In the genomic region with DNA sequence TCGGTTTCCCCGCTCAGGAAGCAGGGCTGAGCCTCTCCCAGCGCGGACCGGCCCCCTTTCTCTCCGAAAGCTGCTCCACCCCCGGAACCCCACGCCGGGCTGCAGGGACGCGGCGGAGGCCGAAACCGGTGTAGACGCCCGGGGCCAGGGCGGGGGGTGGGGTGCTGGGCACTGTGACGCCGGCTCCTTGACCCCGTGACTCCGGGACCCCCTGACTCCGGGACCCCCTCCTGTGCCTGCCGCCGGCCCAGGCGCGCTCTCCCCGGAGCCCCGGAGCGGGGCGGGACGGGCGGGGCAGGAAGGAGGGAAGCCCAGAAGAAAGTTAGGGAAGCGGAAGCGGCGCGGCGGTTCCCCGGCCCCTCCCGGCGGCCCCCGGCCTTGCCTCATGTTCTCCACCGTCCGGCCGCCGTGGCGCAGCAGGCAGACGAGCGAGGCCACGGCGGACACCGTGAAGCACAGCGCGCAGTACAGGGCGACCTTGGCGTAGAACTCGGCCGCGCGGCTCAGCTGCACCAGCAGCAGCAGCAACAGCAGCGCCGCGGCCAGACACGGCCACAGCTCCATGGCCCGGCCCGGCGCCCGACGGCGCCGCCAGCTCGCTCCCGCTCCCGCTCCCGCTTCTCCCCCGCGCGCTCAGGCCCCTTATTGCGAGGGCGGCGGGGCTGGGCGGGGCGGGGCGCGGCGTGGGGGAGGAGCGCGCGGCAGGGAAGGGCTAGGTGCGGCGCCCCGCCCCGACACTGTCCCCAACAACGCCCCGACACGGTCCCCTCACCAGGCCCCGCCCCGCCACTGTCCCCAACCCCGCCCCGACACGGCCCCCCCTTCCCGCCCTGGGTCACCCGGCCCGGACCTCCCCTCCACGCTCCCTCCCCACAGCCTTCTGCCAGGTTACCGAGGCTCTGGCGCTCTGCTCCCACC, we compare ENCODE assay signal across 1 cellular context.
TF ChIP-seq lines count a peak whose summit lies in the region.

A gene (minus strand): TSS at position 664 of the 918 bp plus-strand sequence. CDS start 100 bp downstream, at position 564.

TF ChIP-seq in K562, 482 proteins besides CTCF, POLR2A, EP300 and RAD21 (continued from another document and continues in another):
- TF ChIP-seq HDAC1 (IDR thresholded peaks at IDR 0.05) = peak in 1 of 2 experiments; percentile 70; a peak in 2 of 4 replicates
- TF ChIP-seq NFE2L1 (tag; IDR thresholded peaks at IDR 0.05; ENCODE audit: borderline replicate concordance, low read depth) = no peak
- TF ChIP-seq SMARCB1 (IDR thresholded peaks at IDR 0.05; ENCODE audit: insufficient read length, low read depth) = no peak
- 0 out of 2 replicates have a peak, but pooled peaks have one; percentile 31 for TF ChIP-seq ZNF830 (CRISPR knock-in tag; IDR thresholded peaks at IDR 0.05)
- TF ChIP-seq, protein P1, sequence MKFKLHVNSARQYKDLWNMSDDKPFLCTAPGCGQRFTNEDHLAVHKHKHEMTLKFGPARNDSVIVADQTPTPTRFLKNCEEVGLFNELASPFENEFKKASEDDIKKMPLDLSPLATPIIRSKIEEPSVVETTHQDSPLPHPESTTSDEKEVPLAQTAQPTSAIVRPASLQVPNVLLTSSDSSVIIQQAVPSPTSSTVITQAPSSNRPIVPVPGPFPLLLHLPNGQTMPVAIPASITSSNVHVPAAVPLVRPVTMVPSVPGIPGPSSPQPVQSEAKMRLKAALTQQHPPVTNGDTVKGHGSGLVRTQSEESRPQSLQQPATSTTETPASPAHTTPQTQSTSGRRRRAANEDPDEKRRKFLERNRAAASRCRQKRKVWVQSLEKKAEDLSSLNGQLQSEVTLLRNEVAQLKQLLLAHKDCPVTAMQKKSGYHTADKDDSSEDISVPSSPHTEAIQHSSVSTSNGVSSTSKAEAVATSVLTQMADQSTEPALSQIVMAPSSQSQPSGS (CRISPR knock-in tag; IDR thresholded peaks at IDR 0.05) = no peak
- TF ChIP-seq, protein P2, sequence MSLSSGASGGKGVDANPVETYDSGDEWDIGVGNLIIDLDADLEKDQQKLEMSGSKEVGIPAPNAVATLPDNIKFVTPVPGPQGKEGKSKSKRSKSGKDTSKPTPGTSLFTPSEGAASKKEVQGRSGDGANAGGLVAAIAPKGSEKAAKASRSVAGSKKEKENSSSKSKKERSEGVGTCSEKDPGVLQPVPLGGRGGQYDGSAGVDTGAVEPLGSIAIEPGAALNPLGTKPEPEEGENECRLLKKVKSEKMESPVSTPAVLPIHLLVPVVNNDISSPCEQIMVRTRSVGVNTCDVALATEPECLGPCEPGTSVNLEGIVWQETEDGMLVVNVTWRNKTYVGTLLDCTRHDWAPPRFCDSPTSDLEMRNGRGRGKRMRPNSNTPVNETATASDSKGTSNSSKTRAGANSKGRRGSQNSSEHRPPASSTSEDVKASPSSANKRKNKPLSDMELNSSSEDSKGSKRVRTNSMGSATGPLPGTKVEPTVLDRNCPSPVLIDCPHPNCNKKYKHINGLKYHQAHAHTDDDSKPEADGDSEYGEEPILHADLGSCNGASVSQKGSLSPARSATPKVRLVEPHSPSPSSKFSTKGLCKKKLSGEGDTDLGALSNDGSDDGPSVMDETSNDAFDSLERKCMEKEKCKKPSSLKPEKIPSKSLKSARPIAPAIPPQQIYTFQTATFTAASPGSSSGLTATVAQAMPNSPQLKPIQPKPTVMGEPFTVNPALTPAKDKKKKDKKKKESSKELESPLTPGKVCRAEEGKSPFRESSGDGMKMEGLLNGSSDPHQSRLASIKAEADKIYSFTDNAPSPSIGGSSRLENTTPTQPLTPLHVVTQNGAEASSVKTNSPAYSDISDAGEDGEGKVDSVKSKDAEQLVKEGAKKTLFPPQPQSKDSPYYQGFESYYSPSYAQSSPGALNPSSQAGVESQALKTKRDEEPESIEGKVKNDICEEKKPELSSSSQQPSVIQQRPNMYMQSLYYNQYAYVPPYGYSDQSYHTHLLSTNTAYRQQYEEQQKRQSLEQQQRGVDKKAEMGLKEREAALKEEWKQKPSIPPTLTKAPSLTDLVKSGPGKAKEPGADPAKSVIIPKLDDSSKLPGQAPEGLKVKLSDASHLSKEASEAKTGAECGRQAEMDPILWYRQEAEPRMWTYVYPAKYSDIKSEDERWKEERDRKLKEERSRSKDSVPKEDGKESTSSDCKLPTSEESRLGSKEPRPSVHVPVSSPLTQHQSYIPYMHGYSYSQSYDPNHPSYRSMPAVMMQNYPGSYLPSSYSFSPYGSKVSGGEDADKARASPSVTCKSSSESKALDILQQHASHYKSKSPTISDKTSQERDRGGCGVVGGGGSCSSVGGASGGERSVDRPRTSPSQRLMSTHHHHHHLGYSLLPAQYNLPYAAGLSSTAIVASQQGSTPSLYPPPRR (CRISPR knock-in tag; IDR thresholded peaks at IDR 0.05; ENCODE audit: borderline replicate concordance) = peak; percentile 55; the same call in 1 of the 2 replicates
- TF ChIP-seq DMBX1 (CRISPR knock-in tag; IDR thresholded peaks at IDR 0.05; ENCODE audit: borderline replicate concordance) = no peak
- TF ChIP-seq, protein P3, sequence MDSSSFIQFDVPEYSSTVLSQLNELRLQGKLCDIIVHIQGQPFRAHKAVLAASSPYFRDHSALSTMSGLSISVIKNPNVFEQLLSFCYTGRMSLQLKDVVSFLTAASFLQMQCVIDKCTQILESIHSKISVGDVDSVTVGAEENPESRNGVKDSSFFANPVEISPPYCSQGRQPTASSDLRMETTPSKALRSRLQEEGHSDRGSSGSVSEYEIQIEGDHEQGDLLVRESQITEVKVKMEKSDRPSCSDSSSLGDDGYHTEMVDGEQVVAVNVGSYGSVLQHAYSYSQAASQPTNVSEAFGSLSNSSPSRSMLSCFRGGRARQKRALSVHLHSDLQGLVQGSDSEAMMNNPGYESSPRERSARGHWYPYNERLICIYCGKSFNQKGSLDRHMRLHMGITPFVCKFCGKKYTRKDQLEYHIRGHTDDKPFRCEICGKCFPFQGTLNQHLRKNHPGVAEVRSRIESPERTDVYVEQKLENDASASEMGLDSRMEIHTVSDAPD (CRISPR knock-in tag; IDR thresholded peaks at IDR 0.05) = no peak
- TF ChIP-seq POLR3G (IDR thresholded peaks at IDR 0.05; ENCODE audit: extremely low read depth, insufficient read length, insufficient replicate concordance) = no peak
- TF ChIP-seq, protein P4, sequence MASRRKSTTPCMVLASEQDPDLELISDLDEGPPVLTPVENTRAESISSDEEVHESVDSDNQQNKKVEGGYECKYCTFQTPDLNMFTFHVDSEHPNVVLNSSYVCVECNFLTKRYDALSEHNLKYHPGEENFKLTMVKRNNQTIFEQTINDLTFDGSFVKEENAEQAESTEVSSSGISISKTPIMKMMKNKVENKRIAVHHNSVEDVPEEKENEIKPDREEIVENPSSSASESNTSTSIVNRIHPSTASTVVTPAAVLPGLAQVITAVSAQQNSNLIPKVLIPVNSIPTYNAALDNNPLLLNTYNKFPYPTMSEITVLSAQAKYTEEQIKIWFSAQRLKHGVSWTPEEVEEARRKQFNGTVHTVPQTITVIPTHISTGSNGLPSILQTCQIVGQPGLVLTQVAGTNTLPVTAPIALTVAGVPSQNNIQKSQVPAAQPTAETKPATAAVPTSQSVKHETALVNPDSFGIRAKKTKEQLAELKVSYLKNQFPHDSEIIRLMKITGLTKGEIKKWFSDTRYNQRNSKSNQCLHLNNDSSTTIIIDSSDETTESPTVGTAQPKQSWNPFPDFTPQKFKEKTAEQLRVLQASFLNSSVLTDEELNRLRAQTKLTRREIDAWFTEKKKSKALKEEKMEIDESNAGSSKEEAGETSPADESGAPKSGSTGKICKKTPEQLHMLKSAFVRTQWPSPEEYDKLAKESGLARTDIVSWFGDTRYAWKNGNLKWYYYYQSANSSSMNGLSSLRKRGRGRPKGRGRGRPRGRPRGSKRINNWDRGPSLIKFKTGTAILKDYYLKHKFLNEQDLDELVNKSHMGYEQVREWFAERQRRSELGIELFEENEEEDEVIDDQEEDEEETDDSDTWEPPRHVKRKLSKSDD (conservative IDR thresholded peaks at IDR 0.05; ENCODE audit: low read length) = no peak
- TF ChIP-seq YBX1 (IDR thresholded peaks at IDR 0.05) = no peak
- no peak for TF ChIP-seq KLF10 (CRISPR knock-in tag; IDR thresholded peaks at IDR 0.05)
- no peak; the same call in 1 of the 2 replicates for TF ChIP-seq ZNF766 (CRISPR knock-in tag; conservative IDR thresholded peaks at IDR 0.05)
- no peak for TF ChIP-seq RBM15 (IDR thresholded peaks at IDR 0.05; ENCODE audit: insufficient read depth, low read length)
- TF ChIP-seq, protein P5, sequence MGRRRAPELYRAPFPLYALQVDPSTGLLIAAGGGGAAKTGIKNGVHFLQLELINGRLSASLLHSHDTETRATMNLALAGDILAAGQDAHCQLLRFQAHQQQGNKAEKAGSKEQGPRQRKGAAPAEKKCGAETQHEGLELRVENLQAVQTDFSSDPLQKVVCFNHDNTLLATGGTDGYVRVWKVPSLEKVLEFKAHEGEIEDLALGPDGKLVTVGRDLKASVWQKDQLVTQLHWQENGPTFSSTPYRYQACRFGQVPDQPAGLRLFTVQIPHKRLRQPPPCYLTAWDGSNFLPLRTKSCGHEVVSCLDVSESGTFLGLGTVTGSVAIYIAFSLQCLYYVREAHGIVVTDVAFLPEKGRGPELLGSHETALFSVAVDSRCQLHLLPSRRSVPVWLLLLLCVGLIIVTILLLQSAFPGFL (CRISPR knock-in tag; IDR thresholded peaks at IDR 0.05) = no peak
- 0 out of 2 replicates have a peak, but pooled peaks have one; percentile 62 for TF ChIP-seq KLF13 (tag; IDR thresholded peaks at IDR 0.05; ENCODE audit: borderline replicate concordance, low read depth)
- TF ChIP-seq, protein P6, sequence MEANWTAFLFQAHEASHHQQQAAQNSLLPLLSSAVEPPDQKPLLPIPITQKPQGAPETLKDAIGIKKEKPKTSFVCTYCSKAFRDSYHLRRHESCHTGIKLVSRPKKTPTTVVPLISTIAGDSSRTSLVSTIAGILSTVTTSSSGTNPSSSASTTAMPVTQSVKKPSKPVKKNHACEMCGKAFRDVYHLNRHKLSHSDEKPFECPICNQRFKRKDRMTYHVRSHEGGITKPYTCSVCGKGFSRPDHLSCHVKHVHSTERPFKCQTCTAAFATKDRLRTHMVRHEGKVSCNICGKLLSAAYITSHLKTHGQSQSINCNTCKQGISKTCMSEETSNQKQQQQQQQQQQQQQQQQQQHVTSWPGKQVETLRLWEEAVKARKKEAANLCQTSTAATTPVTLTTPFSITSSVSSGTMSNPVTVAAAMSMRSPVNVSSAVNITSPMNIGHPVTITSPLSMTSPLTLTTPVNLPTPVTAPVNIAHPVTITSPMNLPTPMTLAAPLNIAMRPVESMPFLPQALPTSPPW (CRISPR knock-in tag; IDR thresholded peaks at IDR 0.05) = peak; percentile 94
- TF ChIP-seq ZNF253 (CRISPR knock-in tag; conservative IDR thresholded peaks at IDR 0.05) = no peak
- no peak for TF ChIP-seq XRCC4 (IDR thresholded peaks at IDR 0.05; ENCODE audit: extremely low read depth, insufficient read depth, insufficient read length)
- no peak for TF ChIP-seq ZNF75A (CRISPR knock-in tag; IDR thresholded peaks at IDR 0.05)
- no peak for TF ChIP-seq PTRF (tag; IDR thresholded peaks at IDR 0.05)
- TF ChIP-seq, protein P7, sequence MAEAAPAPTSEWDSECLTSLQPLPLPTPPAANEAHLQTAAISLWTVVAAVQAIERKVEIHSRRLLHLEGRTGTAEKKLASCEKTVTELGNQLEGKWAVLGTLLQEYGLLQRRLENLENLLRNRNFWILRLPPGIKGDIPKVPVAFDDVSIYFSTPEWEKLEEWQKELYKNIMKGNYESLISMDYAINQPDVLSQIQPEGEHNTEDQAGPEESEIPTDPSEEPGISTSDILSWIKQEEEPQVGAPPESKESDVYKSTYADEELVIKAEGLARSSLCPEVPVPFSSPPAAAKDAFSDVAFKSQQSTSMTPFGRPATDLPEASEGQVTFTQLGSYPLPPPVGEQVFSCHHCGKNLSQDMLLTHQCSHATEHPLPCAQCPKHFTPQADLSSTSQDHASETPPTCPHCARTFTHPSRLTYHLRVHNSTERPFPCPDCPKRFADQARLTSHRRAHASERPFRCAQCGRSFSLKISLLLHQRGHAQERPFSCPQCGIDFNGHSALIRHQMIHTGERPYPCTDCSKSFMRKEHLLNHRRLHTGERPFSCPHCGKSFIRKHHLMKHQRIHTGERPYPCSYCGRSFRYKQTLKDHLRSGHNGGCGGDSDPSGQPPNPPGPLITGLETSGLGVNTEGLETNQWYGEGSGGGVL (CRISPR knock-in tag; IDR thresholded peaks at IDR 0.05) = no peak
- TF ChIP-seq SMAD2 (IDR thresholded peaks at IDR 0.05; ENCODE audit: low read depth, low read length) = no peak
- TF ChIP-seq ZNF239 (CRISPR knock-in tag; IDR thresholded peaks at IDR 0.05) = no peak
- TF ChIP-seq NR3C1 (CRISPR knock-in tag; IDR thresholded peaks at IDR 0.05) = no peak
- no peak for TF ChIP-seq CEBPG (CRISPR knock-in tag; IDR thresholded peaks at IDR 0.05)
- TF ChIP-seq CEBPG (tag; conservative IDR thresholded peaks at IDR 0.05 in 1 of 2, IDR thresholded peaks at IDR 0.05 in 1 of 2) = 0 out of 4 replicates have a peak, but pooled peaks of 1 of the 2 experiments have one; percentile 21
- TF ChIP-seq SRSF9 (IDR thresholded peaks at IDR 0.05; ENCODE audit: borderline replicate concordance, low read depth, low read length) = no peak
- no peak for TF ChIP-seq CBFB (CRISPR knock-in tag; IDR thresholded peaks at IDR 0.05)
- TF ChIP-seq TAF7 (tag; IDR thresholded peaks at IDR 0.05) = no peak
- no peak for TF ChIP-seq PPARD (CRISPR knock-in tag; IDR thresholded peaks at IDR 0.05)
- no peak for TF ChIP-seq SNIP1 (IDR thresholded peaks at IDR 0.05; ENCODE audit: low read depth)
- no peak for TF ChIP-seq MED1 (CRISPR knock-in tag; IDR thresholded peaks at IDR 0.05; ENCODE audit: borderline replicate concordance)
- peak; percentile 20; the same call in 1 of the 2 replicates for TF ChIP-seq NR2C2 (CRISPR knock-in tag; IDR thresholded peaks at IDR 0.05)
- TF ChIP-seq NR2C2 (tag; IDR thresholded peaks at IDR 0.05) = peak; percentile 47
- TF ChIP-seq HDAC3 (IDR thresholded peaks at IDR 0.05; ENCODE audit: borderline replicate concordance, partially characterized antibody) = no peak
- no peak for TF ChIP-seq TEAD1 (CRISPR knock-in tag; IDR thresholded peaks at IDR 0.05)
- no peak for TF ChIP-seq MEF2A (IDR thresholded peaks at IDR 0.05; ENCODE audit: control insufficient read depth, low read depth, low read length)
- peak; percentile 63 to 66; a peak in 2 of 4 replicates for TF ChIP-seq SIN3A (IDR thresholded peaks at IDR 0.05; ENCODE audit: borderline replicate concordance in 2 of 2, control insufficient read depth in 1 of 2, low read depth in 2 of 2, low read length in 2 of 2)
- no peak for TF ChIP-seq TEAD4 (IDR thresholded peaks at IDR 0.05; ENCODE audit: low read length)
- TF ChIP-seq TEAD4 (CRISPR knock-in tag; IDR thresholded peaks at IDR 0.05; ENCODE audit: borderline replicate concordance) = no peak
- no peak for TF ChIP-seq FOXK2 (conservative IDR thresholded peaks at IDR 0.05 in 1 of 2, IDR thresholded peaks at IDR 0.05 in 1 of 2; ENCODE audit: low read depth in 2 of 2)
- TF ChIP-seq ZNF23 (CRISPR knock-in tag; IDR thresholded peaks at IDR 0.05) = no peak
- no peak for TF ChIP-seq SRSF1 (IDR thresholded peaks at IDR 0.05; ENCODE audit: low read depth, low read length)
